23 cellular contexts compared by ENCODE assay signal in the genomic region with DNA sequence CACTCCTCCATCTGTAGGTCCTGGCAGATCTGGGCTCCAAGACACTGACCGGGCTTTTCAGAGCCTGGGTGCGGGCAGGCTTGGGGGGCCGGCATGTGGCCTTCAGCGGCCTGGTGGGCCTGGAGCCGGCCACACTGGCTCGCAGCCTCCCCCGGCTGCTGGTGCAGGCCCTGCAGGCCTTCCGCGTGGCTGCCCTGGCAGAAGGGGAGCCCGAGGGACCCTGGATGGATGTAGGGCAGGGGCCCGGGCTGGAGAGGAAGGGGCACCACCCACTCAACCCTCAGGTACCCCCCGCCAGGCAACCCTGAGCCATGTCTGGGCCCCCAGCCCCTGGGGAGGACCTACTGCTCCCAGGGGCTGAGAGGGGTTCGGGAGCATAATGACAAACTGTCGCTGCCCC. TPM values are rescaled to one million over a fixed set of nuclear protein-coding genes. Genes with fewer than 3 reads are reported as not detected.
"Had no signal": no experiment of that assay in that cellular context is flagged by ENCODE, and none has a peak within 500 bp of the region (broad histone marks: within the 10 kb centered on the region; RNA-seq: fewer than 3 reads in every experiment).

No MANE protein-coding gene starts in this region.

- H3K9me3 Mint-ChIP-seq: activated naive CD8-positive, alpha-beta T cell treated with anti-CD3 and anti-CD28 coated beads, Interleukin-2, amount 10 ng/mL, durations not matched to agents 7 days and 5 days; T-helper 1 cell treated with Interleukin-12 subunit alpha and Interleukin-12 subunit beta and Interleukin-4 antibody, amounts not matched to agents 30 μg/mL and 1 μg/mL, for 36 hours; WTC11 had no signal

- H3K27ac Mint-ChIP-seq: activated CD8-positive, alpha-beta T cell treated with anti-CD3 and anti-CD28 coated beads, Interleukin-2, amount 10 ng/mL, durations not matched to agents 7 days and 5 days; activated naive CD8-positive, alpha-beta T cell treated with anti-CD3 and anti-CD28 coated beads, Interleukin-2, amount 10 ng/mL, durations not matched to agents 7 days and 5 days; T-helper 1 cell treated with Interleukin-12 subunit alpha and Interleukin-12 subunit beta and Interleukin-4 antibody, amounts not matched to agents 30 μg/mL and 1 μg/mL, for 36 hours; WTC11 had no signal

- H3K27ac ChIP-seq: adrenal gland had no signal

- ATAC-seq: activated CD8-positive, alpha-beta T cell treated with anti-CD3 and anti-CD28 coated beads, Interleukin-2, amount 10 ng/mL, durations not matched to agents 7 days and 5 days; Panc1; WTC11 had no signal

- H3K4me3 ChIP-seq: adrenal gland had no signal

- H3K9me3 ChIP-seq: adrenal gland had no signal

- DNase-seq: activated CD4-positive, alpha-beta T cell treated with anti-CD3 and anti-CD28 coated beads for 48 hours; activated CD4-positive, alpha-beta T cell treated with anti-CD3 and anti-CD28 coated beads, Interleukin-2, amount 50 U/mL, for 4 hours; activated CD4-positive, CD25-positive, alpha-beta regulatory T cell treated with anti-CD3 and anti-CD28 coated beads, Interleukin-2, amount 50 U/mL, for 72 hours; activated CD8-positive, alpha-beta memory T cell treated with anti-CD3 and anti-CD28 coated beads, Interleukin-2, amount 50 U/mL, for 48 hours; activated CD8-positive, alpha-beta T cell treated with anti-CD3 and anti-CD28 coated beads, Interleukin-2, amount 10 ng/mL, durations not matched to agents 7 days and 5 days; activated naive CD4-positive, alpha-beta T cell treated with anti-CD3 and anti-CD28 coated beads, Interleukin-2, amount 50 U/mL, for 16 hours; activated naive CD8-positive, alpha-beta T cell treated with anti-CD3 and anti-CD28 coated beads, Interleukin-2, amount 10 ng/mL, durations not matched to agents 7 days and 5 days; activated T-cell treated with anti-CD3 and anti-CD28 coated beads, Interleukin-2, amount 50 U/mL, for 1 hour; Karpas-422; MM.1S; NCI-H1105 treated with DMSO at 0.1 percent for 48 hours; NCI-H1436 treated with DMSO at 0.1 percent for 48 hours; NCI-H187; NCI-H2081; NK-92 treated with Interleukin-12 subunit alpha and Interleukin-12 subunit beta, amount 100 ng/mL, for 24 hours; OCI-M1; RPMI8226 had no signal

- H3K36me3 ChIP-seq: adrenal gland had no signal

- H3K4me3 Mint-ChIP-seq: activated CD8-positive, alpha-beta T cell treated with anti-CD3 and anti-CD28 coated beads, Interleukin-2, amount 10 ng/mL, durations not matched to agents 7 days and 5 days; activated naive CD8-positive, alpha-beta T cell treated with anti-CD3 and anti-CD28 coated beads, Interleukin-2, amount 10 ng/mL, durations not matched to agents 7 days and 5 days; T-helper 1 cell treated with Interleukin-12 subunit alpha and Interleukin-12 subunit beta and Interleukin-4 antibody, amounts not matched to agents 30 μg/mL and 1 μg/mL, for 36 hours had no signal

- H3K36me3 Mint-ChIP-seq: activated naive CD8-positive, alpha-beta T cell treated with anti-CD3 and anti-CD28 coated beads, Interleukin-2, amount 10 ng/mL, durations not matched to agents 7 days and 5 days; WTC11 had no signal

RNA-seq across cellular contexts. Expression of a gene that starts 0.8 kb away (rescaled TPM):
- total RNA-seq: activated CD8-positive, alpha-beta T cell treated with anti-CD3 and anti-CD28 coated beads, Interleukin-2, amount 10 ng/mL, durations not matched to agents 7 days and 5 days; activated naive CD8-positive, alpha-beta T cell treated with anti-CD3 and anti-CD28 coated beads, Interleukin-2, amount 10 ng/mL, durations not matched to agents 7 days and 5 days; WTC11 had no signal

RNA-seq across cellular contexts. Expression of a gene that starts 5.0 kb away (rescaled TPM):
- total RNA-seq: activated CD8-positive, alpha-beta T cell treated with anti-CD3 and anti-CD28 coated beads, Interleukin-2, amount 10 ng/mL, durations not matched to agents 7 days and 5 days; activated naive CD8-positive, alpha-beta T cell treated with anti-CD3 and anti-CD28 coated beads, Interleukin-2, amount 10 ng/mL, durations not matched to agents 7 days and 5 days; cardiac septum; SK-MEL-5; WTC11 had no signal

RNA-seq across cellular contexts. Expression of a gene that starts 14.3 kb away (rescaled TPM):
- total RNA-seq: activated CD8-positive, alpha-beta T cell treated with anti-CD3 and anti-CD28 coated beads, Interleukin-2, amount 10 ng/mL, durations not matched to agents 7 days and 5 days; activated naive CD8-positive, alpha-beta T cell treated with anti-CD3 and anti-CD28 coated beads, Interleukin-2, amount 10 ng/mL, durations not matched to agents 7 days and 5 days; adrenal gland; cardiac septum; SK-MEL-5 had no signal
